ENCODE assay signal across 8 cellular contexts in the genomic region with DNA sequence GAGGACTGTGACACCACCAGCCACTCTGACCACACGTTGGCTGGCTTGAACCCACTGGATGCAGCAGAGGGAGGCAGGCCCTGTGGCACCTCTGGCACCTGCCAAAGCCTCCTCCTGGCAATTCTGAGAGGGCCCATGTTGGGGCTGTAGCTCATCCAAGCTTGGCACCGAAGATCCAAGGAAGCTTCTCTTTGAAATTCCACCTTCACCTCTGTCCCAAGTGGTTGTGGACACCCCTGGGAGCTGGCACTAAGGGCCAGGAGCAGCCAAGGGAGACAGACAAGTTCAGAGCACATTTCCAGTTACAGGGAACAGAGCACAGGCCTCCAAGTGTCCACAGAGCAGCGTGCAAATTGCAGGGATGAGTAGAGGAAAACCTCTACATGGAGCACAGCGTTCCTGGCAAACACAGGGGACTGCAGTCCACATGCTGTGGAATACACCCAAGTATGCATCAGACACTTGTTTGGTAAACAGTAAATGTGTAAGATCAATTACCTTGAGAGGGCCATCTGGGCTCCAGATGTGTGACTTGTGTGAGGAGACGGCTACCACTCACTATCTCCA. TPM values are rescaled to one million over a fixed set of nuclear protein-coding genes. Genes with fewer than 3 reads are reported as not detected.
"Had no signal": no experiment of that assay in that cellular context is flagged by ENCODE, and none has a peak within 500 bp of the region (broad histone marks: within the 10 kb centered on the region; RNA-seq: fewer than 3 reads in every experiment).

No MANE protein-coding gene starts in this region.

RNA-seq across cellular contexts. Expression of a gene that starts 4.7 kb away (rescaled TPM):
- total RNA-seq: activated CD4-positive, alpha-beta memory T cell treated with anti-CD3 and anti-CD28 coated beads, Interleukin-2, amount 10 ng/mL, durations not matched to agents 7 days and 5 days; activated CD4-positive, alpha-beta T cell treated with anti-CD3 and anti-CD28 coated beads for 36 hours; activated CD8-positive, alpha-beta memory T cell treated with anti-CD3 and anti-CD28 coated beads for 36 hours; activated naive CD4-positive, alpha-beta T cell treated with anti-CD3 and anti-CD28 coated beads for 36 hours; activated T-helper 17 cell treated with anti-CD3 and anti-CD28 coated beads, Interleukin-2, amount 50 U/mL, for 72 hours; MCF 10A; Right ventricle myocardium inferior; T-helper 1 cell treated with Interleukin-12 subunit alpha and Interleukin-12 subunit beta and Interleukin-4 antibody, amounts not matched to agents 30 ng/mL and 1 ng/mL, for 36 hours had no signal

RNA-seq across cellular contexts. Expression of a gene that starts 16.8 kb away (rescaled TPM):
- total RNA-seq: activated CD4-positive, alpha-beta memory T cell treated with anti-CD3 and anti-CD28 coated beads, Interleukin-2, amount 10 ng/mL, durations not matched to agents 7 days and 5 days; activated CD4-positive, alpha-beta T cell treated with anti-CD3 and anti-CD28 coated beads for 36 hours; activated CD8-positive, alpha-beta memory T cell treated with anti-CD3 and anti-CD28 coated beads for 36 hours; activated T-helper 17 cell treated with anti-CD3 and anti-CD28 coated beads, Interleukin-2, amount 50 U/mL, for 72 hours; MCF 10A; Right ventricle myocardium inferior; T-helper 1 cell treated with Interleukin-12 subunit alpha and Interleukin-12 subunit beta and Interleukin-4 antibody, amounts not matched to agents 30 ng/mL and 1 ng/mL, for 36 hours had no signal
